ENCODE assay signal across 1 cellular context in genomic region chr2:47512581-47513083, GRCh38.
A peak's percentile ranks its signal among the peaks of the same experiment; 100 is the strongest.
TF ChIP-seq lines count a peak whose summit lies in the region.

No MANE protein-coding gene starts in this region.

TF ChIP-seq in K562, 482 proteins besides CTCF, POLR2A, EP300 and RAD21 (continued from another document and continues in another):
- TF ChIP-seq THAP7 (CRISPR knock-in tag; IDR thresholded peaks at IDR 0.05) (no peak), SIN3A (IDR thresholded peaks at IDR 0.05; ENCODE audit: borderline replicate concordance in 2 of 2, control insufficient read depth in 1 of 2, low read depth in 2 of 2, low read length in 2 of 2) (no peak), FIP1L1 (IDR thresholded peaks at IDR 0.05; ENCODE audit: low read depth, low read length, poor library complexity, severe bottlenecking) (no peak), SNRNP70 (optimal IDR thresholded peaks at IDR 0.05; ENCODE audit: low read depth, low read length) (no peak), ZNF311 (CRISPR knock-in tag; IDR thresholded peaks at IDR 0.05) (no peak), HCFC1 (IDR thresholded peaks at IDR 0.05; ENCODE audit: low read depth, low read length) (peak; percentile 85), ZKSCAN1 (IDR thresholded peaks at IDR 0.05; ENCODE audit: low read depth, low read length) (no peak), FOXA3 (CRISPR knock-in tag; conservative IDR thresholded peaks at IDR 0.05 in 1 of 2, IDR thresholded peaks at IDR 0.05 in 1 of 2) (no peak), NRF1 (conservative IDR thresholded peaks at IDR 0.05 in 1 of 2, IDR thresholded peaks at IDR 0.05 in 1 of 2) (no peak), ARID1B (IDR thresholded peaks at IDR 0.05) (no peak), ZKSCAN8 (CRISPR knock-in tag; IDR thresholded peaks at IDR 0.05) (0 out of 2 replicates have a peak, but pooled peaks have one; percentile 30), CREB3L1 (IDR thresholded peaks at IDR 0.05; ENCODE audit: borderline replicate concordance, low read depth) (no peak), ZNF143 (CRISPR knock-in tag; IDR thresholded peaks at IDR 0.05) (peak; percentile 83), KDM2B (CRISPR knock-in tag; IDR thresholded peaks at IDR 0.05) (no peak), CBX5 (IDR thresholded peaks at IDR 0.05; ENCODE audit: borderline replicate concordance, low read depth) (no peak), ASH1L (IDR thresholded peaks at IDR 0.05; ENCODE audit: borderline replicate concordance, low read depth, partially characterized antibody) (no peak), ADNP (tag; IDR thresholded peaks at IDR 0.05) (no peak), TGIF2 (CRISPR knock-in tag; IDR thresholded peaks at IDR 0.05) (no peak), NFIC (IDR thresholded peaks at IDR 0.05) (peak; percentile 97), ZKSCAN3 (CRISPR knock-in tag; IDR thresholded peaks at IDR 0.05) (no peak), ZNF717 (CRISPR knock-in tag; IDR thresholded peaks at IDR 0.05) (no peak), HBP1 (CRISPR knock-in tag; IDR thresholded peaks at IDR 0.05) (no peak), ZNF436 (CRISPR knock-in tag; IDR thresholded peaks at IDR 0.05) (no peak), KLF1 (tag; IDR thresholded peaks at IDR 0.05) (no peak), SMARCC2 (IDR thresholded peaks at IDR 0.05; ENCODE audit: low read depth) (no peak), GABPA (tag; conservative IDR thresholded peaks at IDR 0.05; ENCODE audit: low read depth) (peak; percentile 91), ATF1 (CRISPR knock-in tag; IDR thresholded peaks at IDR 0.05) (no peak), ATF1 (tag; IDR thresholded peaks at IDR 0.05) (no peak), HEY1 (CRISPR knock-in tag; IDR thresholded peaks at IDR 0.05; ENCODE audit: borderline replicate concordance) (no peak), CHD2 (IDR thresholded peaks at IDR 0.05; ENCODE audit: low read depth, low read length) (no peak), RBM25 (IDR thresholded peaks at IDR 0.05; ENCODE audit: low read depth, low read length, severe bottlenecking) (no peak), MAZ (CRISPR knock-in tag; conservative IDR thresholded peaks at IDR 0.05 in 1 of 2, IDR thresholded peaks at IDR 0.05 in 1 of 2) (peak in 1 of 2 experiments; percentile 86; a peak in 3 of 4 replicates), FOXK1 (CRISPR knock-in tag; IDR thresholded peaks at IDR 0.05; ENCODE audit: borderline replicate concordance) (no peak), RBM34 (IDR thresholded peaks at IDR 0.05; ENCODE audit: borderline replicate concordance, insufficient read depth, low read length) (no peak), ZNF696 (CRISPR knock-in tag; conservative IDR thresholded peaks at IDR 0.05) (no peak), SMAD3 (CRISPR knock-in tag; conservative IDR thresholded peaks at IDR 0.05) (no peak), RFX1 (IDR thresholded peaks at IDR 0.05) (no peak), ZBTB12 (CRISPR knock-in tag; IDR thresholded peaks at IDR 0.05) (no peak), PTTG1 (tag; IDR thresholded peaks at IDR 0.05; ENCODE audit: low read depth) (no peak), ZNF12 (CRISPR knock-in tag; IDR thresholded peaks at IDR 0.05) (no peak), CGGBP1 (CRISPR knock-in tag; IDR thresholded peaks at IDR 0.05) (no peak), MCM5 (IDR thresholded peaks at IDR 0.05; ENCODE audit: low read depth) (no peak), HNRNPH1 (optimal IDR thresholded peaks at IDR 0.05; ENCODE audit: low read depth, low read length) (no peak), ZNF146 (CRISPR knock-in tag; IDR thresholded peaks at IDR 0.05; ENCODE audit: unreplicated experiment) (no peak), E2F8 (IDR thresholded peaks at IDR 0.05; ENCODE audit: low read depth, partially characterized antibody) (no peak), MTA3 (IDR thresholded peaks at IDR 0.05; ENCODE audit: borderline replicate concordance) (no peak), RHOXF2B (CRISPR knock-in tag; conservative IDR thresholded peaks at IDR 0.05) (no peak), FOXO4 (CRISPR knock-in tag; IDR thresholded peaks at IDR 0.05) (no peak)
- TF ChIP-seq, protein P1, sequence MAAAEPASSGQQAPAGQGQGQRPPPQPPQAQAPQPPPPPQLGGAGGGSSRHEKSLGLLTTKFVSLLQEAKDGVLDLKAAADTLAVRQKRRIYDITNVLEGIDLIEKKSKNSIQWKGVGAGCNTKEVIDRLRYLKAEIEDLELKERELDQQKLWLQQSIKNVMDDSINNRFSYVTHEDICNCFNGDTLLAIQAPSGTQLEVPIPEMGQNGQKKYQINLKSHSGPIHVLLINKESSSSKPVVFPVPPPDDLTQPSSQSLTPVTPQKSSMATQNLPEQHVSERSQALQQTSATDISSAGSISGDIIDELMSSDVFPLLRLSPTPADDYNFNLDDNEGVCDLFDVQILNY (CRISPR knock-in tag; IDR thresholded peaks at IDR 0.05), result no peak
- TF ChIP-seq, protein P2, sequence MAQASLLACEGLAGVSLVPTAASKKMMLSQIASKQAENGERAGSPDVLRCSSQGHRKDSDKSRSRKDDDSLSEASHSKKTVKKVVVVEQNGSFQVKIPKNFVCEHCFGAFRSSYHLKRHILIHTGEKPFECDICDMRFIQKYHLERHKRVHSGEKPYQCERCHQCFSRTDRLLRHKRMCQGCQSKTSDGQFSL (CRISPR knock-in tag; IDR thresholded peaks at IDR 0.05), result no peak
- TF ChIP-seq, protein P2 (tag; IDR thresholded peaks at IDR 0.05), result no peak
- TF ChIP-seq, protein P3, sequence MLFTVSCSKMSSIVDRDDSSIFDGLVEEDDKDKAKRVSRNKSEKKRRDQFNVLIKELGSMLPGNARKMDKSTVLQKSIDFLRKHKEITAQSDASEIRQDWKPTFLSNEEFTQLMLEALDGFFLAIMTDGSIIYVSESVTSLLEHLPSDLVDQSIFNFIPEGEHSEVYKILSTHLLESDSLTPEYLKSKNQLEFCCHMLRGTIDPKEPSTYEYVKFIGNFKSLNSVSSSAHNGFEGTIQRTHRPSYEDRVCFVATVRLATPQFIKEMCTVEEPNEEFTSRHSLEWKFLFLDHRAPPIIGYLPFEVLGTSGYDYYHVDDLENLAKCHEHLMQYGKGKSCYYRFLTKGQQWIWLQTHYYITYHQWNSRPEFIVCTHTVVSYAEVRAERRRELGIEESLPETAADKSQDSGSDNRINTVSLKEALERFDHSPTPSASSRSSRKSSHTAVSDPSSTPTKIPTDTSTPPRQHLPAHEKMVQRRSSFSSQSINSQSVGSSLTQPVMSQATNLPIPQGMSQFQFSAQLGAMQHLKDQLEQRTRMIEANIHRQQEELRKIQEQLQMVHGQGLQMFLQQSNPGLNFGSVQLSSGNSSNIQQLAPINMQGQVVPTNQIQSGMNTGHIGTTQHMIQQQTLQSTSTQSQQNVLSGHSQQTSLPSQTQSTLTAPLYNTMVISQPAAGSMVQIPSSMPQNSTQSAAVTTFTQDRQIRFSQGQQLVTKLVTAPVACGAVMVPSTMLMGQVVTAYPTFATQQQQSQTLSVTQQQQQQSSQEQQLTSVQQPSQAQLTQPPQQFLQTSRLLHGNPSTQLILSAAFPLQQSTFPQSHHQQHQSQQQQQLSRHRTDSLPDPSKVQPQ (CRISPR knock-in tag; IDR thresholded peaks at IDR 0.05; ENCODE audit: borderline replicate concordance), result no peak
- TF ChIP-seq, protein P4, sequence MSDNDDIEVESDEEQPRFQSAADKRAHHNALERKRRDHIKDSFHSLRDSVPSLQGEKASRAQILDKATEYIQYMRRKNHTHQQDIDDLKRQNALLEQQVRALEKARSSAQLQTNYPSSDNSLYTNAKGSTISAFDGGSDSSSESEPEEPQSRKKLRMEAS (CRISPR knock-in tag; IDR thresholded peaks at IDR 0.05), result no peak
- TF ChIP-seq, protein P5, sequence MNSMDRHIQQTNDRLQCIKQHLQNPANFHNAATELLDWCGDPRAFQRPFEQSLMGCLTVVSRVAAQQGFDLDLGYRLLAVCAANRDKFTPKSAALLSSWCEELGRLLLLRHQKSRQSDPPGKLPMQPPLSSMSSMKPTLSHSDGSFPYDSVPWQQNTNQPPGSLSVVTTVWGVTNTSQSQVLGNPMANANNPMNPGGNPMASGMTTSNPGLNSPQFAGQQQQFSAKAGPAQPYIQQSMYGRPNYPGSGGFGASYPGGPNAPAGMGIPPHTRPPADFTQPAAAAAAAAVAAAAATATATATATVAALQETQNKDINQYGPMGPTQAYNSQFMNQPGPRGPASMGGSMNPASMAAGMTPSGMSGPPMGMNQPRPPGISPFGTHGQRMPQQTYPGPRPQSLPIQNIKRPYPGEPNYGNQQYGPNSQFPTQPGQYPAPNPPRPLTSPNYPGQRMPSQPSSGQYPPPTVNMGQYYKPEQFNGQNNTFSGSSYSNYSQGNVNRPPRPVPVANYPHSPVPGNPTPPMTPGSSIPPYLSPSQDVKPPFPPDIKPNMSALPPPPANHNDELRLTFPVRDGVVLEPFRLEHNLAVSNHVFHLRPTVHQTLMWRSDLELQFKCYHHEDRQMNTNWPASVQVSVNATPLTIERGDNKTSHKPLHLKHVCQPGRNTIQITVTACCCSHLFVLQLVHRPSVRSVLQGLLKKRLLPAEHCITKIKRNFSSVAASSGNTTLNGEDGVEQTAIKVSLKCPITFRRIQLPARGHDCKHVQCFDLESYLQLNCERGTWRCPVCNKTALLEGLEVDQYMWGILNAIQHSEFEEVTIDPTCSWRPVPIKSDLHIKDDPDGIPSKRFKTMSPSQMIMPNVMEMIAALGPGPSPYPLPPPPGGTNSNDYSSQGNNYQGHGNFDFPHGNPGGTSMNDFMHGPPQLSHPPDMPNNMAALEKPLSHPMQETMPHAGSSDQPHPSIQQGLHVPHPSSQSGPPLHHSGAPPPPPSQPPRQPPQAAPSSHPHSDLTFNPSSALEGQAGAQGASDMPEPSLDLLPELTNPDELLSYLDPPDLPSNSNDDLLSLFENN (IDR thresholded peaks at IDR 0.05; ENCODE audit: low read depth in 2 of 2, low read length in 2 of 2), result no peak
